Comparison of ENCODE assay signal across 10 cellular contexts in the genomic region with DNA sequence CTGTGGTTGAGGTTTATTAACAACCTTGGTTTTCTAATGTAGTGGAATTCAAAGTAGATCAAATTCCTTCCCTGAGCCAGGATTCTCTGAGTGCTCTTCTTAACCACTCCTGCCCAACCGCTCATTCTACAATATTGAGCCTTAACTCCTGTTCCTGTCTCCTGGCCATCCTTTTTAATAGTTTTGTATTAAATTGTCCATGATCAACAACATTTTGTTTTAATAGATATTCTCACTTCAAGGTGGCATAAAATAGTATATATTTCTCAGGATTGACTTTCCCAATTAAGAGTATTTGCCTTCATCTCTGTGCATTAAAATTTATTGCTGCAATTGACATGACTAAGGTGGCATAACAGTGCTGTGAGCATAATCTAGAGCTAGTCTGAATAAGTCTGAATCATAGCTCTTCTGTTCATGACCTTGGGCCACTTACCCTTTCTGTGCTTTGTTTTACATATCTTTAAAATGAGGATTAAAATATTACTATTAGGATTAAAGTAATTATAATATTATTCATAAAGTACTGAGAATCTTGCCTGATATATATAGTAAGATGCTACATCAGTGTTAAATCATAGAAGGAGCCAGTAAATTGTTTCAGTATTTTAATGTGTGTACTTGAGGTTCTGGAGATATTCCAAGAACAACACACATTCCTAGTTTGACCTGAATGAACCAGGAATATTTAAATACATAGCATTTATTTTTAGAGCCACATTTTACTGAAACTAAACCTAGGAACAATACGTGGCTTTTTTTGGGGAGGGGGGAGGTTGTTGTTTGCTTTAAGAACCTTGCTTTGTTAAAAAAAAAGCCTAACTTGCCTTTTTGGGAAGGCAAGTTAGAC.
DNase-seq lines count a peak whose midpoint lies in the region; ATAC-seq lines count a peak whose summit lies in the region.
"Had no signal": no experiment of that assay in that cellular context is flagged by ENCODE, and none has a peak within 500 bp of the region (broad histone marks: within the 10 kb centered on the region; RNA-seq: fewer than 3 reads in every experiment).

No MANE protein-coding gene starts in this region.

- ATAC-seq in esophagus mucosa, result peak; percentile 80
- no peak for ATAC-seq in HG03439 (IDR thresholded peaks at IDR 0.05; ENCODE audit: unreplicated experiment)

- peak; percentile 68 for DNase-seq in Daoy (ENCODE audit: low read depth)
- DNase-seq in NCI-H2029 (lab: John Stamatoyannopoulos, UW), result peak; percentile 2
- DNase-seq in myocyte (ENCODE audit: low read depth), result peak; percentile 4
- no peak for DNase-seq in NK-92 treated with Interleukin-12 subunit alpha and Interleukin-12 subunit beta, amount 100 ng/mL, for 24 hours (lab: John Stamatoyannopoulos, UW)
- DNase-seq in cortex of kidney (lab: John Stamatoyannopoulos, UW), result no peak
- no peak for DNase-seq in superior temporal gyrus (ENCODE audit: extremely low spot score)
- DNase-seq: activated naive CD4-positive, alpha-beta T cell; WERI-Rb-1 had no signal

Comparison
In these comparisons a context has a peak if more than half of its experiments do, and no peak if none do; other contexts are left out.
1. DNase-seq: peak in Daoy (single experiment), NCI-H2029 (single experiment) and myocyte (single experiment); none in NK-92 treated with Interleukin-12 subunit alpha and Interleukin-12 subunit beta, amount 100 ng/mL, for 24 hours (single experiment), cortex of kidney (single experiment) and superior temporal gyrus (single experiment).